1 cellular context compared by ENCODE assay signal in the genomic region with DNA sequence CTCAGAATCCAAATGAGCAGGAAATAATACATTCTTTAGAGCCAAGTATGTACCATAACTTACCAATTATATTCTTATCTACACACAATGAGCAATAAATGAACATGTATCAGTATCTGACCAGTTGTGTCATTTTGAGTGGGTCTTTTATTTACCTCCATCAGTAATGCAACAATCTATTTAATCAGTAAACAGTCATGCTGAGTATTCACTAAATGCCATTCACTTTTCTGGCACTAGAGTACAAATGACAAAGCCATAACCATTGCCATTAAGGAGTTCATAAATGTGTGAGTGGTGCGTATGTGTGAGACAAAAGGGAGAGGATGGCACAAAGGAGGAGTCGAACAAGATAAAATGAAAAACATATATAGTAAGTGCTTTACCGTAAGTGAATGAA.
TF ChIP-seq lines count a peak whose summit lies in the region.

No MANE protein-coding gene starts in this region.

TF ChIP-seq in K562, 482 proteins besides CTCF, POLR2A, EP300 and RAD21:
- TF ChIP-seq, protein P1, sequence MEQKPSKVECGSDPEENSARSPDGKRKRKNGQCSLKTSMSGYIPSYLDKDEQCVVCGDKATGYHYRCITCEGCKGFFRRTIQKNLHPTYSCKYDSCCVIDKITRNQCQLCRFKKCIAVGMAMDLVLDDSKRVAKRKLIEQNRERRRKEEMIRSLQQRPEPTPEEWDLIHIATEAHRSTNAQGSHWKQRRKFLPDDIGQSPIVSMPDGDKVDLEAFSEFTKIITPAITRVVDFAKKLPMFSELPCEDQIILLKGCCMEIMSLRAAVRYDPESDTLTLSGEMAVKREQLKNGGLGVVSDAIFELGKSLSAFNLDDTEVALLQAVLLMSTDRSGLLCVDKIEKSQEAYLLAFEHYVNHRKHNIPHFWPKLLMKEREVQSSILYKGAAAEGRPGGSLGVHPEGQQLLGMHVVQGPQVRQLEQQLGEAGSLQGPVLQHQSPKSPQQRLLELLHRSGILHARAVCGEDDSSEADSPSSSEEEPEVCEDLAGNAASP (IDR thresholded peaks at IDR 0.05), result no peak
- TF ChIP-seq, protein P2, sequence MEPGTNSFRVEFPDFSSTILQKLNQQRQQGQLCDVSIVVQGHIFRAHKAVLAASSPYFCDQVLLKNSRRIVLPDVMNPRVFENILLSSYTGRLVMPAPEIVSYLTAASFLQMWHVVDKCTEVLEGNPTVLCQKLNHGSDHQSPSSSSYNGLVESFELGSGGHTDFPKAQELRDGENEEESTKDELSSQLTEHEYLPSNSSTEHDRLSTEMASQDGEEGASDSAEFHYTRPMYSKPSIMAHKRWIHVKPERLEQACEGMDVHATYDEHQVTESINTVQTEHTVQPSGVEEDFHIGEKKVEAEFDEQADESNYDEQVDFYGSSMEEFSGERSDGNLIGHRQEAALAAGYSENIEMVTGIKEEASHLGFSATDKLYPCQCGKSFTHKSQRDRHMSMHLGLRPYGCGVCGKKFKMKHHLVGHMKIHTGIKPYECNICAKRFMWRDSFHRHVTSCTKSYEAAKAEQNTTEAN (CRISPR knock-in tag; IDR thresholded peaks at IDR 0.05), result no peak
- TF ChIP-seq, protein P3, sequence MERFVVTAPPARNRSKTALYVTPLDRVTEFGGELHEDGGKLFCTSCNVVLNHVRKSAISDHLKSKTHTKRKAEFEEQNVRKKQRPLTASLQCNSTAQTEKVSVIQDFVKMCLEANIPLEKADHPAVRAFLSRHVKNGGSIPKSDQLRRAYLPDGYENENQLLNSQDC (CRISPR knock-in tag; IDR thresholded peaks at IDR 0.05), result no peak
- no peak for TF ChIP-seq HMG20B (CRISPR knock-in tag; IDR thresholded peaks at IDR 0.05)
- TF ChIP-seq ZBTB7A (IDR thresholded peaks at IDR 0.05; ENCODE audit: borderline replicate concordance, control insufficient read depth, low read depth, low read length), result no peak
- TF ChIP-seq, protein P4, sequence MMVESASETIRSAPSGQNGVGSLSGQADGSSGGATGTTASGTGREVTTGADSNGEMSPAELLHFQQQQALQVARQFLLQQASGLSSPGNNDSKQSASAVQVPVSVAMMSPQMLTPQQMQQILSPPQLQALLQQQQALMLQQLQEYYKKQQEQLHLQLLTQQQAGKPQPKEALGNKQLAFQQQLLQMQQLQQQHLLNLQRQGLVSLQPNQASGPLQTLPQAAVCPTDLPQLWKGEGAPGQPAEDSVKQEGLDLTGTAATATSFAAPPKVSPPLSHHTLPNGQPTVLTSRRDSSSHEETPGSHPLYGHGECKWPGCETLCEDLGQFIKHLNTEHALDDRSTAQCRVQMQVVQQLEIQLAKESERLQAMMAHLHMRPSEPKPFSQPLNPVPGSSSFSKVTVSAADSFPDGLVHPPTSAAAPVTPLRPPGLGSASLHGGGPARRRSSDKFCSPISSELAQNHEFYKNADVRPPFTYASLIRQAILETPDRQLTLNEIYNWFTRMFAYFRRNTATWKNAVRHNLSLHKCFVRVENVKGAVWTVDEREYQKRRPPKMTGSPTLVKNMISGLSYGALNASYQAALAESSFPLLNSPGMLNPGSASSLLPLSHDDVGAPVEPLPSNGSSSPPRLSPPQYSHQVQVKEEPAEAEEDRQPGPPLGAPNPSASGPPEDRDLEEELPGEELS (CRISPR knock-in tag; IDR thresholded peaks at IDR 0.05; ENCODE audit: borderline replicate concordance), result no peak
- TF ChIP-seq SP1 (CRISPR knock-in tag; IDR thresholded peaks at IDR 0.05), result no peak
- no peak for TF ChIP-seq SIX5 (IDR thresholded peaks at IDR 0.05; ENCODE audit: borderline replicate concordance in 1 of 2, insufficient read depth in 1 of 2, low read depth in 1 of 2, low read length in 2 of 2)
- no peak for TF ChIP-seq FOXA3 (CRISPR knock-in tag; conservative IDR thresholded peaks at IDR 0.05 in 1 of 2, IDR thresholded peaks at IDR 0.05 in 1 of 2)
- TF ChIP-seq, protein P5, sequence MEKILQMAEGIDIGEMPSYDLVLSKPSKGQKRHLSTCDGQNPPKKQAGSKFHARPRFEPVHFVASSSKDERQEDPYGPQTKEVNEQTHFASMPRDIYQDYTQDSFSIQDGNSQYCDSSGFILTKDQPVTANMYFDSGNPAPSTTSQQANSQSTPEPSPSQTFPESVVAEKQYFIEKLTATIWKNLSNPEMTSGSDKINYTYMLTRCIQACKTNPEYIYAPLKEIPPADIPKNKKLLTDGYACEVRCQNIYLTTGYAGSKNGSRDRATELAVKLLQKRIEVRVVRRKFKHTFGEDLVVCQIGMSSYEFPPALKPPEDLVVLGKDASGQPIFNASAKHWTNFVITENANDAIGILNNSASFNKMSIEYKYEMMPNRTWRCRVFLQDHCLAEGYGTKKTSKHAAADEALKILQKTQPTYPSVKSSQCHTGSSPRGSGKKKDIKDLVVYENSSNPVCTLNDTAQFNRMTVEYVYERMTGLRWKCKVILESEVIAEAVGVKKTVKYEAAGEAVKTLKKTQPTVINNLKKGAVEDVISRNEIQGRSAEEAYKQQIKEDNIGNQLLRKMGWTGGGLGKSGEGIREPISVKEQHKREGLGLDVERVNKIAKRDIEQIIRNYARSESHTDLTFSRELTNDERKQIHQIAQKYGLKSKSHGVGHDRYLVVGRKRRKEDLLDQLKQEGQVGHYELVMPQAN (IDR thresholded peaks at IDR 0.05; ENCODE audit: borderline replicate concordance), result no peak
- no peak for TF ChIP-seq FOXJ2 (tag; IDR thresholded peaks at IDR 0.05)
- TF ChIP-seq ZNF133 (CRISPR knock-in tag; IDR thresholded peaks at IDR 0.05), result no peak
- TF ChIP-seq, protein P6, sequence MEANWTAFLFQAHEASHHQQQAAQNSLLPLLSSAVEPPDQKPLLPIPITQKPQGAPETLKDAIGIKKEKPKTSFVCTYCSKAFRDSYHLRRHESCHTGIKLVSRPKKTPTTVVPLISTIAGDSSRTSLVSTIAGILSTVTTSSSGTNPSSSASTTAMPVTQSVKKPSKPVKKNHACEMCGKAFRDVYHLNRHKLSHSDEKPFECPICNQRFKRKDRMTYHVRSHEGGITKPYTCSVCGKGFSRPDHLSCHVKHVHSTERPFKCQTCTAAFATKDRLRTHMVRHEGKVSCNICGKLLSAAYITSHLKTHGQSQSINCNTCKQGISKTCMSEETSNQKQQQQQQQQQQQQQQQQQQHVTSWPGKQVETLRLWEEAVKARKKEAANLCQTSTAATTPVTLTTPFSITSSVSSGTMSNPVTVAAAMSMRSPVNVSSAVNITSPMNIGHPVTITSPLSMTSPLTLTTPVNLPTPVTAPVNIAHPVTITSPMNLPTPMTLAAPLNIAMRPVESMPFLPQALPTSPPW (CRISPR knock-in tag; IDR thresholded peaks at IDR 0.05), result no peak
- no peak for TF ChIP-seq ZBTB8A (IDR thresholded peaks at IDR 0.05; ENCODE audit: partially characterized antibody)
TF ChIP-seq in K562: peak in this region for 0.
